ENCODE assay signal across 1 cellular context in genomic region chr6:116072368-116072767, GRCh38.
TF ChIP-seq lines count a peak whose summit lies in the region.

No MANE protein-coding gene starts in this region.

TF ChIP-seq in HepG2, 621 proteins besides CTCF, POLR2A, EP300 and RAD21 (continued from another document and continues in another):
- TF ChIP-seq, protein P1, sequence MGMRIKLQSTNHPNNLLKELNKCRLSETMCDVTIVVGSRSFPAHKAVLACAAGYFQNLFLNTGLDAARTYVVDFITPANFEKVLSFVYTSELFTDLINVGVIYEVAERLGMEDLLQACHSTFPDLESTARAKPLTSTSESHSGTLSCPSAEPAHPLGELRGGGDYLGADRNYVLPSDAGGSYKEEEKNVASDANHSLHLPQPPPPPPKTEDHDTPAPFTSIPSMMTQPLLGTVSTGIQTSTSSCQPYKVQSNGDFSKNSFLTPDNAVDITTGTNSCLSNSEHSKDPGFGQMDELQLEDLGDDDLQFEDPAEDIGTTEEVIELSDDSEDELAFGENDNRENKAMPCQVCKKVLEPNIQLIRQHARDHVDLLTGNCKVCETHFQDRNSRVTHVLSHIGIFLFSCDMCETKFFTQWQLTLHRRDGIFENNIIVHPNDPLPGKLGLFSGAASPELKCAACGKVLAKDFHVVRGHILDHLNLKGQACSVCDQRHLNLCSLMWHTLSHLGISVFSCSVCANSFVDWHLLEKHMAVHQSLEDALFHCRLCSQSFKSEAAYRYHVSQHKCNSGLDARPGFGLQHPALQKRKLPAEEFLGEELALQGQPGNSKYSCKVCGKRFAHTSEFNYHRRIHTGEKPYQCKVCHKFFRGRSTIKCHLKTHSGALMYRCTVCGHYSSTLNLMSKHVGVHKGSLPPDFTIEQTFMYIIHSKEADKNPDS (CRISPR knock-in tag; IDR thresholded peaks at IDR 0.05): no peak
- TF ChIP-seq CREM (IDR thresholded peaks at IDR 0.05) (peak; percentile 73), CREM (CRISPR knock-in tag; IDR thresholded peaks at IDR 0.05) (no peak), CEBPG (CRISPR knock-in tag; IDR thresholded peaks at IDR 0.05) (peak; percentile 86), PAX8 (CRISPR knock-in tag; IDR thresholded peaks at IDR 0.05; ENCODE audit: borderline replicate concordance) (no peak), SOX5 (CRISPR knock-in tag; IDR thresholded peaks at IDR 0.05; ENCODE audit: borderline replicate concordance) (no peak; the same call in none of the 2 replicates), GATA4 (IDR thresholded peaks at IDR 0.05; ENCODE audit: borderline replicate concordance, low read depth) (peak; percentile 62; the same call in 1 of the 2 replicates), ZC3H4 (CRISPR knock-in tag; IDR thresholded peaks at IDR 0.05; ENCODE audit: borderline replicate concordance) (no peak), HNRNPL (IDR thresholded peaks at IDR 0.05; ENCODE audit: low read depth, low read length) (no peak), NR3C1 (CRISPR knock-in tag; IDR thresholded peaks at IDR 0.05) (no peak), MYC (CRISPR knock-in tag; IDR thresholded peaks at IDR 0.05; ENCODE audit: borderline replicate concordance) (no peak), ARID5B (CRISPR knock-in tag; IDR thresholded peaks at IDR 0.05) (peak; percentile 77), ZNF841 (CRISPR knock-in tag; IDR thresholded peaks at IDR 0.05; ENCODE audit: borderline replicate concordance) (no peak), SNAPC5 (CRISPR knock-in tag; IDR thresholded peaks at IDR 0.05; ENCODE audit: borderline replicate concordance) (no peak), ZFP82 (CRISPR knock-in tag; IDR thresholded peaks at IDR 0.05; ENCODE audit: borderline replicate concordance) (no peak), NCOA1 (CRISPR knock-in tag; IDR thresholded peaks at IDR 0.05) (no peak), JUN (CRISPR knock-in tag; IDR thresholded peaks at IDR 0.05) (no peak), ZHX1 (CRISPR knock-in tag; IDR thresholded peaks at IDR 0.05; ENCODE audit: low read depth) (no peak), ZFP36L1 (CRISPR knock-in tag; IDR thresholded peaks at IDR 0.05) (no peak), KMT2A (CRISPR knock-in tag; IDR thresholded peaks at IDR 0.05) (no peak), TBX3 (IDR thresholded peaks at IDR 0.05; ENCODE audit: borderline replicate concordance) (peak; percentile 63; the same call in 1 of the 2 replicates), NFE2L2 (IDR thresholded peaks at IDR 0.05; ENCODE audit: low read length) (no peak), SP140L (CRISPR knock-in tag; IDR thresholded peaks at IDR 0.05; ENCODE audit: borderline replicate concordance) (no peak), MIER3 (CRISPR knock-in tag; IDR thresholded peaks at IDR 0.05; ENCODE audit: borderline replicate concordance) (no peak), MTA3 (CRISPR knock-in tag; IDR thresholded peaks at IDR 0.05) (no peak), MAFG (CRISPR knock-in tag; IDR thresholded peaks at IDR 0.05) (no peak), ZNF781 (CRISPR knock-in tag; IDR thresholded peaks at IDR 0.05; ENCODE audit: borderline replicate concordance, not compliant biosample characterization) (no peak), MXD4 (CRISPR knock-in tag; IDR thresholded peaks at IDR 0.05) (no peak), NONO (IDR thresholded peaks at IDR 0.05) (no peak), NONO (CRISPR knock-in tag; conservative IDR thresholded peaks at IDR 0.05) (0 out of 2 replicates have a peak, but pooled peaks have one; percentile 25), NFYB (CRISPR knock-in tag; IDR thresholded peaks at IDR 0.05) (no peak), ZBTB21 (CRISPR knock-in tag; IDR thresholded peaks at IDR 0.05) (peak; percentile 14; the same call in 1 of the 2 replicates)
- TF ChIP-seq, protein P2, sequence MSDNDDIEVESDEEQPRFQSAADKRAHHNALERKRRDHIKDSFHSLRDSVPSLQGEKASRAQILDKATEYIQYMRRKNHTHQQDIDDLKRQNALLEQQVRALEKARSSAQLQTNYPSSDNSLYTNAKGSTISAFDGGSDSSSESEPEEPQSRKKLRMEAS (IDR thresholded peaks at IDR 0.05): peak; percentile 75
- TF ChIP-seq, protein P3, sequence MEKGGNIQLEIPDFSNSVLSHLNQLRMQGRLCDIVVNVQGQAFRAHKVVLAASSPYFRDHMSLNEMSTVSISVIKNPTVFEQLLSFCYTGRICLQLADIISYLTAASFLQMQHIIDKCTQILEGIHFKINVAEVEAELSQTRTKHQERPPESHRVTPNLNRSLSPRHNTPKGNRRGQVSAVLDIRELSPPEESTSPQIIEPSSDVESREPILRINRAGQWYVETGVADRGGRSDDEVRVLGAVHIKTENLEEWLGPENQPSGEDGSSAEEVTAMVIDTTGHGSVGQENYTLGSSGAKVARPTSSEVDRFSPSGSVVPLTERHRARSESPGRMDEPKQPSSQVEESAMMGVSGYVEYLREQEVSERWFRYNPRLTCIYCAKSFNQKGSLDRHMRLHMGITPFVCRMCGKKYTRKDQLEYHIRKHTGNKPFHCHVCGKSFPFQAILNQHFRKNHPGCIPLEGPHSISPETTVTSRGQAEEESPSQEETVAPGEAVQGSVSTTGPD (CRISPR knock-in tag; IDR thresholded peaks at IDR 0.05): no peak
- TF ChIP-seq, protein P4, sequence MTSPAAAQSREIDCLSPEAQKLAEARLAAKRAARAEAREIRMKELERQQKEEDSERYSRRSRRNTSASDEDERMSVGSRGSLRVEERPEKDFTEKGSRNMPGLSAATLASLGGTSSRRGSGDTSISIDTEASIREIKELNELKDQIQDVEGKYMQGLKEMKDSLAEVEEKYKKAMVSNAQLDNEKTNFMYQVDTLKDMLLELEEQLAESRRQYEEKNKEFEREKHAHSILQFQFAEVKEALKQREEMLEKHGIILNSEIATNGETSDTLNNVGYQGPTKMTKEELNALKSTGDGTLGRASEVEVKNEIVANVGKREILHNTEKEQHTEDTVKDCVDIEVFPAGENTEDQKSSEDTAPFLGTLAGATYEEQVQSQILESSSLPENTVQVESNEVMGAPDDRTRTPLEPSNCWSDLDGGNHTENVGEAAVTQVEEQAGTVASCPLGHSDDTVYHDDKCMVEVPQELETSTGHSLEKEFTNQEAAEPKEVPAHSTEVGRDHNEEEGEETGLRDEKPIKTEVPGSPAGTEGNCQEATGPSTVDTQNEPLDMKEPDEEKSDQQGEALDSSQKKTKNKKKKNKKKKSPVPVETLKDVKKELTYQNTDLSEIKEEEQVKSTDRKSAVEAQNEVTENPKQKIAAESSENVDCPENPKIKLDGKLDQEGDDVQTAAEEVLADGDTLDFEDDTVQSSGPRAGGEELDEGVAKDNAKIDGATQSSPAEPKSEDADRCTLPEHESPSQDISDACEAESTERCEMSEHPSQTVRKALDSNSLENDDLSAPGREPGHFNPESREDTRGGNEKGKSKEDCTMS (CRISPR knock-in tag; conservative IDR thresholded peaks at IDR 0.05): no peak
- TF ChIP-seq, protein P5, sequence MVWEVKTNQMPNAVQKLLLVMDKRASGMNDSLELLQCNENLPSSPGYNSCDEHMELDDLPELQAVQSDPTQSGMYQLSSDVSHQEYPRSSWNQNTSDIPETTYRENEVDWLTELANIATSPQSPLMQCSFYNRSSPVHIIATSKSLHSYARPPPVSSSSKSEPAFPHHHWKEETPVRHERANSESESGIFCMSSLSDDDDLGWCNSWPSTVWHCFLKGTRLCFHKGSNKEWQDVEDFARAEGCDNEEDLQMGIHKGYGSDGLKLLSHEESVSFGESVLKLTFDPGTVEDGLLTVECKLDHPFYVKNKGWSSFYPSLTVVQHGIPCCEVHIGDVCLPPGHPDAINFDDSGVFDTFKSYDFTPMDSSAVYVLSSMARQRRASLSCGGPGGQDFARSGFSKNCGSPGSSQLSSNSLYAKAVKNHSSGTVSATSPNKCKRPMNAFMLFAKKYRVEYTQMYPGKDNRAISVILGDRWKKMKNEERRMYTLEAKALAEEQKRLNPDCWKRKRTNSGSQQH (CRISPR knock-in tag; IDR thresholded peaks at IDR 0.05; ENCODE audit: low read depth): peak; percentile 72; the same call in 1 of the 2 replicates
- TF ChIP-seq, protein P6, sequence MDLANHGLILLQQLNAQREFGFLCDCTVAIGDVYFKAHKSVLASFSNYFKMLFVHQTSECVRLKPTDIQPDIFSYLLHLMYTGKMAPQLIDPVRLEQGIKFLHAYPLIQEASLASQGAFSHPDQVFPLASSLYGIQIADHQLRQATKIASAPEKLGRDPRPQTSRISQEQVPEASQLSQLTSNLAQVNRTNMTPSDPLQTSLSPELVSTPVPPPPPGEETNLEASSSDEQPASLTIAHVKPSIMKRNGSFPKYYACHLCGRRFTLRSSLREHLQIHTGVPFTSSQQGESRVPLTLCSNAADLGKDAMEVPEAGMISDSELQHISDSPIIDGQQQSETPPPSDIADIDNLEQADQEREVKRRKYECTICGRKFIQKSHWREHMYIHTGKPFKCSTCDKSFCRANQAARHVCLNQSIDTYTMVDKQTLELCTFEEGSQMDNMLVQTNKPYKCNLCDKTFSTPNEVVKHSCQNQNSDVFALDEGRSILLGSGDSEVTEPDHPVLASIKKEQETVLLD (CRISPR knock-in tag; IDR thresholded peaks at IDR 0.05; ENCODE audit: low read depth): no peak
- TF ChIP-seq, protein P7, sequence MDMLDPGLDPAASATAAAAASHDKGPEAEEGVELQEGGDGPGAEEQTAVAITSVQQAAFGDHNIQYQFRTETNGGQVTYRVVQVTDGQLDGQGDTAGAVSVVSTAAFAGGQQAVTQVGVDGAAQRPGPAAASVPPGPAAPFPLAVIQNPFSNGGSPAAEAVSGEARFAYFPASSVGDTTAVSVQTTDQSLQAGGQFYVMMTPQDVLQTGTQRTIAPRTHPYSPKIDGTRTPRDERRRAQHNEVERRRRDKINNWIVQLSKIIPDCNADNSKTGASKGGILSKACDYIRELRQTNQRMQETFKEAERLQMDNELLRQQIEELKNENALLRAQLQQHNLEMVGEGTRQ (IDR thresholded peaks at IDR 0.05; ENCODE audit: low read depth, low read length): no peak
- TF ChIP-seq, protein P7 (CRISPR knock-in tag; IDR thresholded peaks at IDR 0.05; ENCODE audit: borderline replicate concordance): no peak
- TF ChIP-seq, protein P8, sequence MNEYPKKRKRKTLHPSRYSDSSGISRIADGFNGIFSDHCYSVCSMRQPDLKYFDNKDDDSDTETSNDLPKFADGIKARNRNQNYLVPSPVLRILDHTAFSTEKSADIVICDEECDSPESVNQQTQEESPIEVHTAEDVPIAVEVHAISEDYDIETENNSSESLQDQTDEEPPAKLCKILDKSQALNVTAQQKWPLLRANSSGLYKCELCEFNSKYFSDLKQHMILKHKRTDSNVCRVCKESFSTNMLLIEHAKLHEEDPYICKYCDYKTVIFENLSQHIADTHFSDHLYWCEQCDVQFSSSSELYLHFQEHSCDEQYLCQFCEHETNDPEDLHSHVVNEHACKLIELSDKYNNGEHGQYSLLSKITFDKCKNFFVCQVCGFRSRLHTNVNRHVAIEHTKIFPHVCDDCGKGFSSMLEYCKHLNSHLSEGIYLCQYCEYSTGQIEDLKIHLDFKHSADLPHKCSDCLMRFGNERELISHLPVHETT (CRISPR knock-in tag; conservative IDR thresholded peaks at IDR 0.05): no peak
